ENCODE assay signal across 1 cellular context in genomic region chr10:86711957-86712708, GRCh38.
TF ChIP-seq lines count a peak whose summit lies in the region.

No MANE protein-coding gene starts in this region.

TF ChIP-seq in IMR-90, 13 proteins besides CTCF, POLR2A, EP300 and RAD21 (continued from another document):
- TF ChIP-seq, protein P1, sequence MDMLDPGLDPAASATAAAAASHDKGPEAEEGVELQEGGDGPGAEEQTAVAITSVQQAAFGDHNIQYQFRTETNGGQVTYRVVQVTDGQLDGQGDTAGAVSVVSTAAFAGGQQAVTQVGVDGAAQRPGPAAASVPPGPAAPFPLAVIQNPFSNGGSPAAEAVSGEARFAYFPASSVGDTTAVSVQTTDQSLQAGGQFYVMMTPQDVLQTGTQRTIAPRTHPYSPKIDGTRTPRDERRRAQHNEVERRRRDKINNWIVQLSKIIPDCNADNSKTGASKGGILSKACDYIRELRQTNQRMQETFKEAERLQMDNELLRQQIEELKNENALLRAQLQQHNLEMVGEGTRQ (IDR thresholded peaks at IDR 0.05; ENCODE audit: low read depth, low read length), result no peak
- TF ChIP-seq MXI1 (IDR thresholded peaks at IDR 0.05; ENCODE audit: borderline replicate concordance, low read depth, low read length) (no peak), RFX5 (IDR thresholded peaks at IDR 0.05; ENCODE audit: low read depth, low read length) (no peak)
